In the genomic region with DNA sequence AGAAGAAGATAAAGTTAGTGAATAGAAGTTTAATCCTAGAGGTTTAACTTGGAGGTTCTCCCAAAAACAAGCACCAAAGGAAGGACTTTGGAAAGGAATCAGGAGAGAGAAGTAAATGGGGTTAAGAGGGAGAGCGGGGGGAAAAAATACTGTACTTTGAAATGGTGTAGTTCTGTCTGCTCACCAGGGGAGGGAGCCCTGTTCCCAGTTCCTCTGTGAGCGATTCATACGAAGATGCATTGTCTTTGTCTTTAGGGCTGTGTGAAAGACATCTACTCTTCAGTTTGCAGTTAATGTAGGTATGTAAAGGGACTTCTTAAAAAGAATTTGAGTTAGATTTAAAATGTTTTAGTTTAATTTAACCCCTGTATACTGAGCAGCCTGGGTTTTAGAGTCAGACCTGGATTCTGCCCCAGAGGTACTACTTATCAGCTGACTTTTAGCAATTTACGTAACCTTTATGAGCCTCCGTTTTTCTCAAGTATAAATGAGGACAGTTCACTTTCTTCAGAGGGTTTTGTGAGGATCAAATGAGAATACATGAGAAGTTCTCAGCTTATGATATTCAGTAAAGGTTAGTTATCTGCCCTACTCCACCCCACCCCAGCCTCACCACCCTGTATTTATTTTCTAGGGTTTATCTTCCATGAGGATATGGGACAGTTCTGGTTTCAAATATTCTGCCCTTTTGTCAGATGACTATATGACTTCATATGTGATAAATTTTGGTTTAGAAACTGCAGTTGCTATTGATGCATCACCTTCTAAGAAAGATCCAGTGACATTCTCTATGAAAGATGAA, we compare ENCODE assay signal across 8 cellular contexts.
DNase-seq lines count a peak whose midpoint lies in the region; ATAC-seq, FAIRE-seq and TF ChIP-seq lines count a peak whose summit lies in the region.

No MANE protein-coding gene starts in this region.

- no peaks in the 10 kb centered on the region for H3K9me3 ChIP-seq in HepG2 (ENCODE audit: low read length)

- CTCF ChIA-PET in HepG2 (lab: Yijun Ruan, JAX; ENCODE audit: low intra/inter-chr PET ratio, low total read pairs) = interaction anchor here (0.7 to 2.4 kb wide), 5 partner anchors 41 to 210 kb away, joined by 3 to 41 read pairs (median 8); no protein-coding TSS in a partner anchor

- no peaks in the 10 kb centered on the region for H3K27me3 ChIP-seq in HepG2 (ENCODE audit: control insufficient read depth in 1 of 2, insufficient read depth in 2 of 2, low read length in 2 of 2)

- H3K4me1 Mint-ChIP-seq in chondrocyte (ENCODE audit: low read depth) = peaks cover 35% of the 10 kb centered on the region

- H4K20me1 ChIP-seq in HepG2 (ENCODE audit: insufficient read depth, low read length) = no peaks in the 10 kb centered on the region

- BruUV-seq in HepG2 (replicated peaks; lab: Mats Ljungman, UMichigan) = no TSS peak

- 41% methylated on average over 5 of the region's 5 CpGs for WGBS in HepG2 (ENCODE audit: low lambda C conversion rate)

- peak; percentile 88 for FAIRE-seq in HepG2 (lab: Jason Lieb, UNC)

- no peak overlapping the region for H2AFZ ChIP-seq in HepG2 (ENCODE audit: low read length)

- no peaks in the 10 kb centered on the region for H3K36me3 ChIP-seq in HepG2 (replicated peaks in 1 of 2; ENCODE audit: control insufficient read depth in 1 of 2, insufficient read depth in 2 of 2, low read length in 2 of 2)

- in situ Hi-C loops in HepG2 (cut with HindIII; ENCODE audit: extremely low pct_ligation_motif_present, low pct_unique_long_range_greater_than_20kb) = loop anchor here (5.0 to 10.0 kb wide), 2 partner anchors 40 to 122 kb away; no protein-coding TSS in a partner anchor

- H3K9ac ChIP-seq in HepG2 (ENCODE audit: insufficient read depth, low read depth, low read length) = no peak overlapping the region

- H3K27ac Mint-ChIP-seq in chondrocyte (ENCODE audit: unreplicated experiment) = peak overlapping the region; percentile 3

- intact Hi-C loops in HepG2 (cut with micrococcal nuclease; ENCODE audit: unreplicated experiment) = loop anchor here (1.0 kb wide), 4 partner anchors 13 to 211 kb away; no protein-coding TSS in a partner anchor

- no peak overlapping the region for H3K4me3 Mint-ChIP-seq in chondrocyte (ENCODE audit: unreplicated experiment)

- ATAC-seq in HG03095 (IDR thresholded peaks at IDR 0.05; ENCODE audit: unreplicated experiment) (peak; percentile 59), HepG2 (peak; percentile 80)

- H3K4me2 ChIP-seq in HepG2 (ENCODE audit: low read depth, low read length) = no peak overlapping the region

- no peak overlapping the region for H3K4me3 ChIP-seq in HepG2 (replicated peaks in 1 of 3; ENCODE audit: insufficient read depth in 1 of 3, low read depth in 2 of 3, low read length in 3 of 3)

- H3K9me3 Mint-ChIP-seq in chondrocyte (ENCODE audit: low read depth) = peaks cover 5% of the 10 kb centered on the region

- peak; percentile 75 for TF ChIP-seq RAD21 in HepG2 (CRISPR knock-in tag; IDR thresholded peaks at IDR 0.05)

- peaks cover 18% of the 10 kb centered on the region for H3K79me2 ChIP-seq in HepG2 (ENCODE audit: insufficient read depth, low read length)

- POLR2A ChIA-PET in HepG2 (lab: Yijun Ruan, JAX) = no interaction called here

- no peak overlapping the region for H3K27ac ChIP-seq in HepG2 (ENCODE audit: extremely low read length, insufficient read depth, low read length)

- no peaks in the 10 kb centered on the region for H3K27me3 Mint-ChIP-seq in chondrocyte (ENCODE audit: low read depth)

- no peak for TF ChIP-seq POLR2A in HepG2 (IDR thresholded peaks at IDR 0.05; ENCODE audit: insufficient read depth in 1 of 2, low read depth in 2 of 2, low read length in 2 of 2)

- DNase-seq in NCI-H524 (lab: John Stamatoyannopoulos, UW) (peak; percentile 40 to 68), NCI-H524 treated with DMSO at 0.1 percent for 48 hours (lab: John Stamatoyannopoulos, UW) (no peak), NCI-H2227 treated with DMSO at 0.1 percent for 48 hours (lab: John Stamatoyannopoulos, UW) (peak; percentile 54), chondrocyte (ENCODE audit: low spot score) (no peak), HepG2 (ENCODE audit: low spot score) (peak; percentile 39)
- DNase-seq in activated CD4-positive, CD25-positive, alpha-beta regulatory T cell treated with anti-CD3 and anti-CD28 coated beads, Interleukin-2, amount 50 U/mL, for 72 hours = peak; percentile 62
- DNase-seq in stimulated activated CD8-positive, alpha-beta memory T cell treated with anti-CD3 and anti-CD28 coated beads, Interleukin-15, amount 100 ng/mL, for 1 hour (ENCODE audit: low read depth) = peak; percentile 32

- H3K4me1 ChIP-seq in HepG2 (ENCODE audit: insufficient read depth, low read length) = no peaks in the 10 kb centered on the region

- TF ChIP-seq CTCF in chondrocyte (IDR thresholded peaks at IDR 0.05) (peak; percentile 96), HepG2 (CRISPR knock-in tag; IDR thresholded peaks at IDR 0.05) (peak; percentile 85)

- TF ChIP-seq EP300 in HepG2 (IDR thresholded peaks at IDR 0.05; ENCODE audit: low read depth in 2 of 2, low read length in 2 of 2) (no peak), HepG2 (CRISPR knock-in tag; IDR thresholded peaks at IDR 0.05; ENCODE audit: borderline replicate concordance) (no peak)

- H3K36me3 Mint-ChIP-seq in chondrocyte (ENCODE audit: low read depth) = peaks cover 1% of the 10 kb centered on the region

TF ChIP-seq in HepG2, 621 proteins besides CTCF, POLR2A, EP300 and RAD21 (continues in another document):
- TF ChIP-seq CHD2 (IDR thresholded peaks at IDR 0.05; ENCODE audit: low read depth, low read length) (no peak), ZNF780A (CRISPR knock-in tag; IDR thresholded peaks at IDR 0.05) (no peak), HMGXB4 (CRISPR knock-in tag; IDR thresholded peaks at IDR 0.05; ENCODE audit: borderline replicate concordance in 1 of 2, low read depth in 1 of 2) (0 out of 4 replicates have a peak, but pooled peaks of 1 of the 2 experiments have one; percentile 18), STAG1 (CRISPR knock-in tag; IDR thresholded peaks at IDR 0.05) (peak; percentile 86), ZNF790 (CRISPR knock-in tag; IDR thresholded peaks at IDR 0.05; ENCODE audit: borderline replicate concordance) (0 out of 2 replicates have a peak, but pooled peaks have one; percentile 30)
- TF ChIP-seq, protein P1, sequence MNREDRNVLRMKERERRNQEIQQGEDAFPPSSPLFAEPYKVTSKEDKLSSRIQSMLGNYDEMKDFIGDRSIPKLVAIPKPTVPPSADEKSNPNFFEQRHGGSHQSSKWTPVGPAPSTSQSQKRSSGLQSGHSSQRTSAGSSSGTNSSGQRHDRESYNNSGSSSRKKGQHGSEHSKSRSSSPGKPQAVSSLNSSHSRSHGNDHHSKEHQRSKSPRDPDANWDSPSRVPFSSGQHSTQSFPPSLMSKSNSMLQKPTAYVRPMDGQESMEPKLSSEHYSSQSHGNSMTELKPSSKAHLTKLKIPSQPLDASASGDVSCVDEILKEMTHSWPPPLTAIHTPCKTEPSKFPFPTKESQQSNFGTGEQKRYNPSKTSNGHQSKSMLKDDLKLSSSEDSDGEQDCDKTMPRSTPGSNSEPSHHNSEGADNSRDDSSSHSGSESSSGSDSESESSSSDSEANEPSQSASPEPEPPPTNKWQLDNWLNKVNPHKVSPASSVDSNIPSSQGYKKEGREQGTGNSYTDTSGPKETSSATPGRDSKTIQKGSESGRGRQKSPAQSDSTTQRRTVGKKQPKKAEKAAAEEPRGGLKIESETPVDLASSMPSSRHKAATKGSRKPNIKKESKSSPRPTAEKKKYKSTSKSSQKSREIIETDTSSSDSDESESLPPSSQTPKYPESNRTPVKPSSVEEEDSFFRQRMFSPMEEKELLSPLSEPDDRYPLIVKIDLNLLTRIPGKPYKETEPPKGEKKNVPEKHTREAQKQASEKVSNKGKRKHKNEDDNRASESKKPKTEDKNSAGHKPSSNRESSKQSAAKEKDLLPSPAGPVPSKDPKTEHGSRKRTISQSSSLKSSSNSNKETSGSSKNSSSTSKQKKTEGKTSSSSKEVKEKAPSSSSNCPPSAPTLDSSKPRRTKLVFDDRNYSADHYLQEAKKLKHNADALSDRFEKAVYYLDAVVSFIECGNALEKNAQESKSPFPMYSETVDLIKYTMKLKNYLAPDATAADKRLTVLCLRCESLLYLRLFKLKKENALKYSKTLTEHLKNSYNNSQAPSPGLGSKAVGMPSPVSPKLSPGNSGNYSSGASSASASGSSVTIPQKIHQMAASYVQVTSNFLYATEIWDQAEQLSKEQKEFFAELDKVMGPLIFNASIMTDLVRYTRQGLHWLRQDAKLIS (CRISPR knock-in tag; IDR thresholded peaks at IDR 0.05) = no peak

Comparison
In these comparisons a context has a peak if more than half of its experiments do, and no peak if none do; other contexts are left out.
1. DNase-seq: peak in NCI-H524 (2 of 2), NCI-H2227 treated with DMSO at 0.1 percent for 48 hours (single experiment), activated CD4-positive, CD25-positive, alpha-beta regulatory T cell treated with anti-CD3 and anti-CD28 coated beads, Interleukin-2, amount 50 U/mL, for 72 hours (single experiment), HepG2 (single experiment) and stimulated activated CD8-positive, alpha-beta memory T cell treated with anti-CD3 and anti-CD28 coated beads, Interleukin-15, amount 100 ng/mL, for 1 hour (single experiment); none in NCI-H524 treated with DMSO at 0.1 percent for 48 hours (single experiment) and chondrocyte (single experiment).